Comparison of ENCODE assay signal across 8 cellular contexts in genomic region chr16:67562526-67562917, GRCh38.
DNase-seq lines count a peak whose midpoint lies in the region; ATAC-seq lines count a peak whose summit lies in the region.

TSS of gene CTCF (plus strand) at chr16:67562526. CDS start at chr16:67610833, 48,307 bp downstream.

- H3K4me1 Mint-ChIP-seq in memory B cell: peaks cover 35% of the 10 kb centered on the region

- H3K4me1 ChIP-seq in effector memory CD4-positive, alpha-beta T cell (ENCODE audit: control insufficient read depth, insufficient read depth, low read length, poor library complexity, severe bottlenecking): peaks cover 23% of the 10 kb centered on the region

- peak within 1 kb of the TSS; percentile 96 for H3K4me3 ChIP-seq in effector memory CD4-positive, alpha-beta T cell (ENCODE audit: insufficient read depth, low read depth, low read length, poor library complexity, severe bottlenecking)

- ATAC-seq in GM18519 (IDR thresholded peaks at IDR 0.05; ENCODE audit: low FRiP score, unreplicated experiment): peak; percentile 25
- peak; percentile 50 for ATAC-seq in HG03039 (IDR thresholded peaks at IDR 0.05; ENCODE audit: unreplicated experiment)
- peak; percentile 55 for ATAC-seq in memory B cell (ENCODE audit: low read depth)

- DNase-seq in AG08395 (ENCODE audit: low spot score) (peak; percentile 83), NCI-H2171 treated with DMSO at 0.1 percent for 48 hours (lab: John Stamatoyannopoulos, UW) (peak; percentile 86), memory B cell (ENCODE audit: low spot score in 2 of 2) (no peak)
- DNase-seq in activated CD4-positive, alpha-beta T cell treated with anti-CD3 and anti-CD28 coated beads for 48 hours: peak; percentile 84
- peak; percentile 78 to 82 (median 80) for DNase-seq in effector memory CD4-positive, alpha-beta T cell
- DNase-seq in stimulated activated CD8-positive, alpha-beta memory T cell treated with anti-CD3 and anti-CD28 coated beads, Interleukin-15, amount 100 ng/mL, for 1 hour (ENCODE audit: low read depth): peak; percentile 57

- no peaks in the 10 kb centered on the region for H3K9me3 ChIP-seq in effector memory CD4-positive, alpha-beta T cell (ENCODE audit: control insufficient read depth, low read length)

- H3K27me3 Mint-ChIP-seq in memory B cell: no peaks in the 10 kb centered on the region

- H3K36me3 Mint-ChIP-seq in memory B cell: peaks cover 6% of the 10 kb centered on the region

- H3K27me3 ChIP-seq in effector memory CD4-positive, alpha-beta T cell (replicated peaks; ENCODE audit: control insufficient read depth, insufficient read depth, low read length, poor library complexity, severe bottlenecking): no peaks in the 10 kb centered on the region

- H3K9me3 Mint-ChIP-seq in memory B cell: no peaks in the 10 kb centered on the region

- H3K4me3 Mint-ChIP-seq in memory B cell: peak within 1 kb of the TSS; percentile 93

- peak within 1 kb of the TSS; percentile 95 for H3K27ac ChIP-seq in effector memory CD4-positive, alpha-beta T cell (ENCODE audit: insufficient read depth, low read length, poor library complexity, severe bottlenecking)

- peak within 1 kb of the TSS; percentile 95 for H3K27ac Mint-ChIP-seq in memory B cell

- H3K36me3 ChIP-seq in effector memory CD4-positive, alpha-beta T cell (ENCODE audit: control insufficient read depth, insufficient read depth, low read length): no peaks in the 10 kb centered on the region

Comparison
In these comparisons a context has a peak if more than half of its experiments do, and no peak if none do; other contexts are left out.
1. DNase-seq: peak in AG08395 (single experiment), NCI-H2171 treated with DMSO at 0.1 percent for 48 hours (single experiment), activated CD4-positive, alpha-beta T cell treated with anti-CD3 and anti-CD28 coated beads for 48 hours (single experiment), effector memory CD4-positive, alpha-beta T cell (3 of 3) and stimulated activated CD8-positive, alpha-beta memory T cell treated with anti-CD3 and anti-CD28 coated beads, Interleukin-15, amount 100 ng/mL, for 1 hour (single experiment); none in memory B cell (0 of 2).
2. Peak in every context shown above with its lines, with median percentiles within 50 percentile points of each other: ATAC-seq.